2 cellular contexts compared by ENCODE assay signal in the genomic region with DNA sequence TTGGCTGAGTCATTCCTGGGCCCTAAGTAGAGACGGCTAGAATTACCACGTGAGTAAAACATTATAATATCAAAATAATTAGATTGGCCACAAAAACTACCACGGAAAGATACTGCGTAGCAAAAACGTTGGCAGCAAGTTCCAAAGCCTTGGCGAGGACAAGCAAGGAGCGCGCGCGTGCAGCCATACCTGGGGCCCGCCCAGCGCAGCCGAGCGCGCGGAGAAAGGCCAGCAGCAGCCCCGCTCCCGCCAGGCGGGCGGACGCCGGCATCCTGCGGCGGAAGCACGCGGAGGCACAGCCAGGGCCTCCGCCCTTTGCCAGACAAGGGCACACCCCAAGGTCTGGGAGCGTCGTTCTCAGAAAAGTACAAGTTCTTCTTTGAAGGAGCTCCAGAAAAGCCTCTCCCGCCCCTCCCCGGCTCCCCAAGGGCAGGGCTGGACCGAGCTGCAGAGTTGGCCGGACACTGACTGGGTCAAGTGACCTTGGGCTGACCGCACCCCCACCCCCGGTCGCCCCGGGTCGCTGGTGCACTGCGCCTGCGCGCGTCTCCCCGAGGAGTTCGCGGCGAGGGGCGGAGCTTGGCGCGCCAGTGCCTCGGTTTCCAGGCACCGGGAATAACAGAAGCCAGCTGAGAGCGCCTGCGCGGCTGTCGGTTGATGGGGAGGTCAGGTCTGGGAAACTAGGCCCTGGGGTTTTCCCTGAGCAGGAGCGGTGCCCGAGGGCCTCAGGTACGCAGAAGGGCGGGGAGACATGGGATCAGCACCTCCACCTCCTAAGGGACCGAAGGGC.
TF ChIP-seq lines count a peak whose summit lies in the region.

A gene with protein sequence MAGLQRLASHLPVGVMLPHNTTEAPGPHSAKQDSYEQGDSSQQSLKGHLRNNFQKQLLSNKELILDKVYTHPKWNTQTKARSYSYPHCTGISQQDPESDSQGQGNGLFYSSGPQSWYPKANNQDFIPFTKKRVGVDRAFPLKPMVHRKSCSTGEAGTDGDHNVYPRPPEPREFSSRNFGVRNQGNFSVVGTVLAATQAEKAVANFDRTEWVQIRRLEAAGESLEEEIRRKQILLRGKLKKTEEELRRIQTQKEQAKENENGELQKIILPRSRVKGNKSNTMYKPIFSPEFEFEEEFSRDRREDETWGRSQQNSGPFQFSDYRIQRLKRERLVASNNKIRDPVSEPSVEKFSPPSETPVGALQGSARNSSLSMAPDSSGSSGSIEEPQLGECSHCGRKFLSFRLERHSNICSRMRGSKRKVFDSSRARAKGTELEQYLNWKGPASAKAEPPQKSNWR (plus strand): TSS at position 621 of the 790 bp plus-strand sequence. CDS start 933 bp downstream, outside the sequence.

TF ChIP-seq in HEK293, 187 proteins besides CTCF, POLR2A, EP300 and RAD21 (continued from another document and continues in another):
- TF ChIP-seq, protein P1, sequence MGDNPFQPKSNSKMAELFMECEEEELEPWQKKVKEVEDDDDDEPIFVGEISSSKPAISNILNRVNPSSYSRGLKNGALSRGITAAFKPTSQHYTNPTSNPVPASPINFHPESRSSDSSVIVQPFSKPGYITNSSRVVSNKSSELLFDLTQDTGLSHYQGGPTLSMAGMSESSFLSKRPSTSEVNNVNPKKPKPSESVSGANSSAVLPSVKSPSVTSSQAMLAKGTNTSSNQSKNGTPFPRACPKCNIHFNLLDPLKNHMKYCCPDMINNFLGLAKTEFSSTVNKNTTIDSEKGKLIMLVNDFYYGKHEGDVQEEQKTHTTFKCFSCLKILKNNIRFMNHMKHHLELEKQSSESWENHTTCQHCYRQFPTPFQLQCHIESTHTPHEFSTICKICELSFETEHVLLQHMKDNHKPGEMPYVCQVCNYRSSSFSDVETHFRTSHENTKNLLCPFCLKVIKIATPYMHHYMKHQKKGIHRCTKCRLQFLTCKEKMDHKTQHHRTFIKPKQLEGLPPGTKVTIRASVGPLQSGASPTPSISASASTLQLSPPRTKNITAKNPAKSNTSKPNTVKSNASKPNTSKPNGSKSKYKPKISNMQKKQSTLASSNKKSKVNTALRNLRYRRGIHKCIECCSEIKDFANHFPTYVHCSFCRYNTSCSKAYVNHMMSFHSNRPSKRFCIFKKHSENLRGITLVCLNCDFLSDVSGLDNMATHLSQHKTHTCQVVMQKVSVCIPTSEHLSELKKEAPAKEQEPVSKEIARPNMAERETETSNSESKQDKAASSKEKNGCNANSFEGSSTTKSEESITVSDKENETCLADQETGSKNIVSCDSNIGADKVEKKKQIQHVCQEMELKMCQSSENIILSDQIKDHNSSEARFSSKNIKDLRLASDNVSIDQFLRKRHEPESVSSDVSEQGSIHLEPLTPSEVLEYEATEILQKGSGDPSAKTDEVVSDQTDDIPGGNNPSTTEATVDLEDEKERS (tag by site-specific recombination; IDR thresholded peaks at IDR 0.05) = no peak
- TF ChIP-seq ZNF549 (tag by site-specific recombination; IDR thresholded peaks at IDR 0.05) = no peak
- no peak for TF ChIP-seq ZNF223 (tag by site-specific recombination; IDR thresholded peaks at IDR 0.05)
- no peak for TF ChIP-seq ZNF274 (IDR thresholded peaks at IDR 0.05; ENCODE audit: low read length)
- no peak for TF ChIP-seq ZNF274 (tag by site-specific recombination; IDR thresholded peaks at IDR 0.05; ENCODE audit: borderline replicate concordance)
- TF ChIP-seq ZBTB21 (tag by site-specific recombination; IDR thresholded peaks at IDR 0.05) = no peak
- TF ChIP-seq KLF1 (tag by site-specific recombination; IDR thresholded peaks at IDR 0.05) = peak; percentile 82
- TF ChIP-seq ZNF639 (tag by site-specific recombination; IDR thresholded peaks at IDR 0.05) = no peak
- no peak for TF ChIP-seq ZNF24 (tag by site-specific recombination; IDR thresholded peaks at IDR 0.05)
- no peak for TF ChIP-seq ZNF202 (tag by site-specific recombination; IDR thresholded peaks at IDR 0.05; ENCODE audit: borderline replicate concordance)
- no peak for TF ChIP-seq ZNF473 (tag by site-specific recombination; IDR thresholded peaks at IDR 0.05)
- TF ChIP-seq, protein P2, sequence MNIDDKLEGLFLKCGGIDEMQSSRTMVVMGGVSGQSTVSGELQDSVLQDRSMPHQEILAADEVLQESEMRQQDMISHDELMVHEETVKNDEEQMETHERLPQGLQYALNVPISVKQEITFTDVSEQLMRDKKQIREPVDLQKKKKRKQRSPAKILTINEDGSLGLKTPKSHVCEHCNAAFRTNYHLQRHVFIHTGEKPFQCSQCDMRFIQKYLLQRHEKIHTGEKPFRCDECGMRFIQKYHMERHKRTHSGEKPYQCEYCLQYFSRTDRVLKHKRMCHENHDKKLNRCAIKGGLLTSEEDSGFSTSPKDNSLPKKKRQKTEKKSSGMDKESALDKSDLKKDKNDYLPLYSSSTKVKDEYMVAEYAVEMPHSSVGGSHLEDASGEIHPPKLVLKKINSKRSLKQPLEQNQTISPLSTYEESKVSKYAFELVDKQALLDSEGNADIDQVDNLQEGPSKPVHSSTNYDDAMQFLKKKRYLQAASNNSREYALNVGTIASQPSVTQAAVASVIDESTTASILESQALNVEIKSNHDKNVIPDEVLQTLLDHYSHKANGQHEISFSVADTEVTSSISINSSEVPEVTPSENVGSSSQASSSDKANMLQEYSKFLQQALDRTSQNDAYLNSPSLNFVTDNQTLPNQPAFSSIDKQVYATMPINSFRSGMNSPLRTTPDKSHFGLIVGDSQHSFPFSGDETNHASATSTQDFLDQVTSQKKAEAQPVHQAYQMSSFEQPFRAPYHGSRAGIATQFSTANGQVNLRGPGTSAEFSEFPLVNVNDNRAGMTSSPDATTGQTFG (tag by site-specific recombination; IDR thresholded peaks at IDR 0.05; ENCODE audit: borderline replicate concordance) = no peak
- TF ChIP-seq ZNF837 (tag by site-specific recombination; IDR thresholded peaks at IDR 0.05) = no peak
- TF ChIP-seq ZNF664 (tag by site-specific recombination; IDR thresholded peaks at IDR 0.05) = no peak
- TF ChIP-seq ZNF16 (tag by site-specific recombination; IDR thresholded peaks at IDR 0.05; ENCODE audit: low read depth) = no peak
- no peak for TF ChIP-seq ZNF175 (tag by site-specific recombination; IDR thresholded peaks at IDR 0.05)
- TF ChIP-seq, protein P3, sequence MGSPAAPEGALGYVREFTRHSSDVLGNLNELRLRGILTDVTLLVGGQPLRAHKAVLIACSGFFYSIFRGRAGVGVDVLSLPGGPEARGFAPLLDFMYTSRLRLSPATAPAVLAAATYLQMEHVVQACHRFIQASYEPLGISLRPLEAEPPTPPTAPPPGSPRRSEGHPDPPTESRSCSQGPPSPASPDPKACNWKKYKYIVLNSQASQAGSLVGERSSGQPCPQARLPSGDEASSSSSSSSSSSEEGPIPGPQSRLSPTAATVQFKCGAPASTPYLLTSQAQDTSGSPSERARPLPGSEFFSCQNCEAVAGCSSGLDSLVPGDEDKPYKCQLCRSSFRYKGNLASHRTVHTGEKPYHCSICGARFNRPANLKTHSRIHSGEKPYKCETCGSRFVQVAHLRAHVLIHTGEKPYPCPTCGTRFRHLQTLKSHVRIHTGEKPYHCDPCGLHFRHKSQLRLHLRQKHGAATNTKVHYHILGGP (tag by site-specific recombination; IDR thresholded peaks at IDR 0.05) = no peak
- no peak; the same call in 1 of the 2 replicates for TF ChIP-seq IKZF3 (tag by site-specific recombination; IDR thresholded peaks at IDR 0.05)
- TF ChIP-seq ZNF585B (tag by site-specific recombination; IDR thresholded peaks at IDR 0.05) = no peak
- no peak for TF ChIP-seq YY2 (tag by site-specific recombination; IDR thresholded peaks at IDR 0.05)
- no peak for TF ChIP-seq ZNF830 (tag by site-specific recombination; IDR thresholded peaks at IDR 0.05; ENCODE audit: low read depth)

TF ChIP-seq in K562, 482 proteins besides CTCF, POLR2A, EP300 and RAD21 (continued from another document and continues in another):
- TF ChIP-seq, protein P4, sequence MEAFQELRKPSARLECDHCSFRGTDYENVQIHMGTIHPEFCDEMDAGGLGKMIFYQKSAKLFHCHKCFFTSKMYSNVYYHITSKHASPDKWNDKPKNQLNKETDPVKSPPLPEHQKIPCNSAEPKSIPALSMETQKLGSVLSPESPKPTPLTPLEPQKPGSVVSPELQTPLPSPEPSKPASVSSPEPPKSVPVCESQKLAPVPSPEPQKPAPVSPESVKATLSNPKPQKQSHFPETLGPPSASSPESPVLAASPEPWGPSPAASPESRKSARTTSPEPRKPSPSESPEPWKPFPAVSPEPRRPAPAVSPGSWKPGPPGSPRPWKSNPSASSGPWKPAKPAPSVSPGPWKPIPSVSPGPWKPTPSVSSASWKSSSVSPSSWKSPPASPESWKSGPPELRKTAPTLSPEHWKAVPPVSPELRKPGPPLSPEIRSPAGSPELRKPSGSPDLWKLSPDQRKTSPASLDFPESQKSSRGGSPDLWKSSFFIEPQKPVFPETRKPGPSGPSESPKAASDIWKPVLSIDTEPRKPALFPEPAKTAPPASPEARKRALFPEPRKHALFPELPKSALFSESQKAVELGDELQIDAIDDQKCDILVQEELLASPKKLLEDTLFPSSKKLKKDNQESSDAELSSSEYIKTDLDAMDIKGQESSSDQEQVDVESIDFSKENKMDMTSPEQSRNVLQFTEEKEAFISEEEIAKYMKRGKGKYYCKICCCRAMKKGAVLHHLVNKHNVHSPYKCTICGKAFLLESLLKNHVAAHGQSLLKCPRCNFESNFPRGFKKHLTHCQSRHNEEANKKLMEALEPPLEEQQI (IDR thresholded peaks at IDR 0.05) = no peak
- TF ChIP-seq SRSF7 (optimal IDR thresholded peaks at IDR 0.05; ENCODE audit: low read depth, low read length) = no peak
- TF ChIP-seq ZNF146 (CRISPR knock-in tag; IDR thresholded peaks at IDR 0.05; ENCODE audit: unreplicated experiment) = no peak
- TF ChIP-seq DACH1 (IDR thresholded peaks at IDR 0.05; ENCODE audit: partially characterized antibody) = no peak
- no peak for TF ChIP-seq SIRT6 (IDR thresholded peaks at IDR 0.05; ENCODE audit: low read depth, low read length)
- TF ChIP-seq NFYB (IDR thresholded peaks at IDR 0.05; ENCODE audit: extremely low read depth, insufficient read length) = no peak
- TF ChIP-seq HOXB6 (CRISPR knock-in tag; IDR thresholded peaks at IDR 0.05; ENCODE audit: borderline replicate concordance) = no peak
- TF ChIP-seq TEAD4 (IDR thresholded peaks at IDR 0.05; ENCODE audit: low read length) = peak; percentile 36; the same call in 1 of the 2 replicates
- no peak for TF ChIP-seq TEAD4 (CRISPR knock-in tag; IDR thresholded peaks at IDR 0.05; ENCODE audit: borderline replicate concordance)
- no peak for TF ChIP-seq ZNF253 (CRISPR knock-in tag; conservative IDR thresholded peaks at IDR 0.05)
- TF ChIP-seq ZNF830 (CRISPR knock-in tag; IDR thresholded peaks at IDR 0.05) = no peak
- TF ChIP-seq RBM15 (IDR thresholded peaks at IDR 0.05; ENCODE audit: insufficient read depth, low read length) = no peak
- no peak for TF ChIP-seq ZBTB5 (IDR thresholded peaks at IDR 0.05)
- no peak for TF ChIP-seq ZBTB8A (IDR thresholded peaks at IDR 0.05; ENCODE audit: partially characterized antibody)
- no peak for TF ChIP-seq ELK3 (CRISPR knock-in tag; IDR thresholded peaks at IDR 0.05)
- TF ChIP-seq NFIX (CRISPR knock-in tag; IDR thresholded peaks at IDR 0.05; ENCODE audit: low read depth) = no peak
- TF ChIP-seq ZHX1 (conservative IDR thresholded peaks at IDR 0.05; ENCODE audit: low read length) = no peak
- TF ChIP-seq HNRNPUL1 (IDR thresholded peaks at IDR 0.05; ENCODE audit: low read length) = no peak
- no peak for TF ChIP-seq ZNF143 (CRISPR knock-in tag; IDR thresholded peaks at IDR 0.05)
- TF ChIP-seq ZNF324 (CRISPR knock-in tag; IDR thresholded peaks at IDR 0.05) = no peak
- no peak for TF ChIP-seq TARDBP (IDR thresholded peaks at IDR 0.05)
- TF ChIP-seq, protein P5, sequence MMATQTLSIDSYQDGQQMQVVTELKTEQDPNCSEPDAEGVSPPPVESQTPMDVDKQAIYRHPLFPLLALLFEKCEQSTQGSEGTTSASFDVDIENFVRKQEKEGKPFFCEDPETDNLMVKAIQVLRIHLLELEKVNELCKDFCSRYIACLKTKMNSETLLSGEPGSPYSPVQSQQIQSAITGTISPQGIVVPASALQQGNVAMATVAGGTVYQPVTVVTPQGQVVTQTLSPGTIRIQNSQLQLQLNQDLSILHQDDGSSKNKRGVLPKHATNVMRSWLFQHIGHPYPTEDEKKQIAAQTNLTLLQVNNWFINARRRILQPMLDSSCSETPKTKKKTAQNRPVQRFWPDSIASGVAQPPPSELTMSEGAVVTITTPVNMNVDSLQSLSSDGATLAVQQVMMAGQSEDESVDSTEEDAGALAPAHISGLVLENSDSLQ (IDR thresholded peaks at IDR 0.05) = peak; percentile 28; the same call in 1 of the 2 replicates
- TF ChIP-seq ZNF584 (CRISPR knock-in tag; IDR thresholded peaks at IDR 0.05; ENCODE audit: low read depth) = no peak
- no peak for TF ChIP-seq ZZZ3 (IDR thresholded peaks at IDR 0.05)
